Comparison of ENCODE assay signal across 21 cellular contexts in genomic region chr1:170685166-170685565, GRCh38. TPM values are rescaled to one million over a fixed set of nuclear protein-coding genes. Genes with fewer than 3 reads are reported as not detected.
DNase-seq lines count a peak whose midpoint lies in the region; ATAC-seq and TF ChIP-seq lines count a peak whose summit lies in the region.
"Had no signal": no experiment of that assay in that cellular context is flagged by ENCODE, and none has a peak within 500 bp of the region (broad histone marks: within the 10 kb centered on the region; RNA-seq: fewer than 3 reads in every experiment).

No MANE protein-coding gene starts in this region.

- peak; percentile 44 for DNase-seq in AG08396 (ENCODE audit: low spot score)
- DNase-seq in M059J (ENCODE audit: low read depth) = peak; percentile 41
- peak; percentile 53 for DNase-seq in esophagus muscularis mucosa (ENCODE audit: extremely low spot score)
- DNase-seq in psoas muscle = peak in 1 of 2 donors; percentile 54
- DNase-seq in activated T-helper 1 cell treated with anti-CD3 and anti-CD28 coated beads, Interleukin-12 subunit alpha, Interleukin-12 subunit beta, Interleukin-2, Interleukin-4 antibody, amounts not matched to agents 30 ng/mL and 10 ng/mL and 1 ng/mL, durations not matched to agents 14 hours and 24 hours and 36 hours (ENCODE audit: low spot score) = no peak
- no peak for DNase-seq in ecto neural progenitor cell (ENCODE audit: low spot score)
- DNase-seq: activated CD4-positive, alpha-beta T cell treated with anti-CD3 and anti-CD28 coated beads for 48 hours; activated naive CD4-positive, alpha-beta T cell treated with Interleukin-2 at 50 U/mL for 16 hours; Calu3; effector memory CD4-positive, alpha-beta T cell; GF-D8; H7; NCI-H146; NCI-H446; stimulated activated naive CD4-positive, alpha-beta T cell; T1000 had no signal

- no peaks in the 10 kb centered on the region for H3K36me3 ChIP-seq in esophagus muscularis mucosa
- no peaks in the 10 kb centered on the region for H3K36me3 ChIP-seq in psoas muscle (ENCODE audit: insufficient read depth in 1 of 2, low read depth in 1 of 2)
- H3K36me3 ChIP-seq: cardiac muscle cell, SJSA1 had no signal

- H3K27me3 ChIP-seq in esophagus muscularis mucosa (peaks cover 0 to 20% (median 0%) of the 10 kb centered on the region in 4 donors), psoas muscle (ENCODE audit: insufficient read depth in 3 of 3, low read length in 2 of 3) (no peaks in the 10 kb centered on the region)
- H3K27me3 ChIP-seq: SJSA1 had no signal

- H3K4me3 Mint-ChIP-seq in activated T-helper 1 cell treated with anti-CD3 and anti-CD28 coated beads, Interleukin-12 subunit alpha, Interleukin-12 subunit beta, Interleukin-2, Interleukin-4 antibody, amounts not matched to agents 30 ng/mL and 10 ng/mL and 1 ng/mL, durations not matched to agents 14 hours and 24 hours and 36 hours = no peak overlapping the region

- H3K27ac ChIP-seq in esophagus muscularis mucosa (replicated peaks in 1 of 4) (no peak overlapping the region), psoas muscle (peak overlapping the region; percentile 61)
- H3K27ac ChIP-seq: cardiac muscle cell, SJSA1 had no signal

- peaks cover 8% of the 10 kb centered on the region for H3K27me3 Mint-ChIP-seq in activated T-helper 1 cell treated with anti-CD3 and anti-CD28 coated beads, Interleukin-12 subunit alpha, Interleukin-12 subunit beta, Interleukin-2, Interleukin-4 antibody, amounts not matched to agents 30 ng/mL and 10 ng/mL and 1 ng/mL, durations not matched to agents 14 hours and 24 hours and 36 hours (ENCODE audit: insufficient read depth)

- H3K4me1 ChIP-seq in esophagus muscularis mucosa = no peaks in the 10 kb centered on the region
- H3K4me1 ChIP-seq in psoas muscle = peaks cover 54% of the 10 kb centered on the region
- H3K4me1 ChIP-seq: SJSA1 had no signal

- no peaks in the 10 kb centered on the region for H3K9me3 Mint-ChIP-seq in activated T-helper 1 cell treated with anti-CD3 and anti-CD28 coated beads, Interleukin-12 subunit alpha, Interleukin-12 subunit beta, Interleukin-2, Interleukin-4 antibody, amounts not matched to agents 30 ng/mL and 10 ng/mL and 1 ng/mL, durations not matched to agents 14 hours and 24 hours and 36 hours

- TF ChIP-seq EP300 in esophagus muscularis mucosa (IDR thresholded peaks at IDR 0.05) = no peak

- TF ChIP-seq CTCF in esophagus muscularis mucosa (IDR thresholded peaks at IDR 0.05) (no peak), psoas muscle (IDR thresholded peaks at IDR 0.05) (no peak)

- H3K4me3 ChIP-seq in esophagus muscularis mucosa (no peak overlapping the region), psoas muscle (no peak overlapping the region)
- H3K4me3 ChIP-seq: cardiac muscle cell, SJSA1 had no signal

- TF ChIP-seq POLR2A in esophagus muscularis mucosa (IDR thresholded peaks at IDR 0.05; ENCODE audit: low read depth) = no peak

- 70% methylated on average over 4 of the region's 4 CpGs for WGBS in esophagus muscularis mucosa
- 45 to 70% (median 57%) methylated on average over 4 of the region's 4 CpGs for WGBS in psoas muscle, 3 donors

- H3K4me1 Mint-ChIP-seq in activated T-helper 1 cell treated with anti-CD3 and anti-CD28 coated beads, Interleukin-12 subunit alpha, Interleukin-12 subunit beta, Interleukin-2, Interleukin-4 antibody, amounts not matched to agents 30 ng/mL and 10 ng/mL and 1 ng/mL, durations not matched to agents 14 hours and 24 hours and 36 hours (ENCODE audit: low read depth) = no peaks in the 10 kb centered on the region

- intact Hi-C loops in esophagus muscularis mucosa (cut with DNase I) (no loop called here), psoas muscle (cut with DNase I) (loop anchor here (5.0 kb wide), 2 partner anchors 47 to 82 kb away; no protein-coding TSS in a partner anchor)
- intact Hi-C loops in activated T-helper 1 cell treated with anti-CD3 and anti-CD28 coated beads, Interleukin-12 subunit alpha, Interleukin-12 subunit beta, Interleukin-2, Interleukin-4 antibody, amounts not matched to agents 30 ng/mL and 10 ng/mL and 1 ng/mL, durations not matched to agents 14 hours and 24 hours and 36 hours (cut with micrococcal nuclease) = no loop called here

- H3K9me3 ChIP-seq in esophagus muscularis mucosa (no peaks in the 10 kb centered on the region), psoas muscle (no peaks in the 10 kb centered on the region)
- H3K9me3 ChIP-seq: SJSA1 had no signal

- ATAC-seq in psoas muscle (peak; percentile 45 to 80 (median 56)), GM21723 (IDR thresholded peaks at IDR 0.05; ENCODE audit: unreplicated experiment) (no peak)
- no peak for ATAC-seq in activated CD4-positive, CD25-positive, alpha-beta regulatory T cell treated with anti-CD3 and anti-CD28 coated beads, Interleukin-2, amount 50 U/mL, for 24 hours

- H3K36me3 Mint-ChIP-seq in activated T-helper 1 cell treated with anti-CD3 and anti-CD28 coated beads, Interleukin-12 subunit alpha, Interleukin-12 subunit beta, Interleukin-2, Interleukin-4 antibody, amounts not matched to agents 30 ng/mL and 10 ng/mL and 1 ng/mL, durations not matched to agents 14 hours and 24 hours and 36 hours (ENCODE audit: low read depth) = no peaks in the 10 kb centered on the region

- H3K27ac Mint-ChIP-seq in activated T-helper 1 cell treated with anti-CD3 and anti-CD28 coated beads, Interleukin-12 subunit alpha, Interleukin-12 subunit beta, Interleukin-2, Interleukin-4 antibody, amounts not matched to agents 30 ng/mL and 10 ng/mL and 1 ng/mL, durations not matched to agents 14 hours and 24 hours and 36 hours = no peak overlapping the region
- H3K27ac Mint-ChIP-seq: progenitor cell of endocrine pancreas had no signal

RNA-seq across cellular contexts. Expression of gene PRRX1, which starts 21.2 kb away (rescaled TPM):
- 21.6 and 22.3 TPM in 2 replicates for total RNA-seq in M059J (2014; rRNA removed; shearing (Covaris generic))
- 10 to 100 TPM; 11.6 to 31.2 (median 28.4) TPM for total RNA-seq in esophagus muscularis mucosa
- total RNA-seq in psoas muscle = 100 to 1,000 TPM in 3 of 4 donors, 10 to 100 TPM in 1; 61.4 to 256 (median 116) TPM
- 10 to 100 TPM; 27.7 to 64.1 (median 53.7) TPM for polyA plus RNA-seq in psoas muscle
- total RNA-seq in activated T-helper 1 cell treated with anti-CD3 and anti-CD28 coated beads, Interleukin-12 subunit alpha, Interleukin-12 subunit beta, Interleukin-2, Interleukin-4 antibody, amounts not matched to agents 30 ng/mL and 10 ng/mL and 1 ng/mL, durations not matched to agents 14 hours and 24 hours and 36 hours = not detected in 2 replicates
- total RNA-seq: H7 had no signal

Comparison
In these comparisons a context has a peak if more than half of its experiments do, and no peak if none do; other contexts are left out.
1. DNase-seq: peak in AG08396 (single experiment), M059J (single experiment) and esophagus muscularis mucosa (single experiment); none in activated T-helper 1 cell treated with anti-CD3 and anti-CD28 coated beads, Interleukin-12 subunit alpha, Interleukin-12 subunit beta, Interleukin-2, Interleukin-4 antibody, amounts not matched to agents 30 ng/mL and 10 ng/mL and 1 ng/mL, durations not matched to agents 14 hours and 24 hours and 36 hours (single experiment) and ecto neural progenitor cell (single experiment).
2. ATAC-seq: peak in psoas muscle (4 of 4); none in activated CD4-positive, CD25-positive, alpha-beta regulatory T cell treated with anti-CD3 and anti-CD28 coated beads, Interleukin-2, amount 50 U/mL, for 24 hours (0 of 2) and GM21723 (single experiment).
3. RNA of gene PRRX1, which starts 21.2 kb away (total RNA-seq): 61.4 to 256 TPM in psoas muscle, 11.6 to 31.2 TPM in esophagus muscularis mucosa and 21.6 to 22.3 TPM in M059J; not detected in activated T-helper 1 cell treated with anti-CD3 and anti-CD28 coated beads, Interleukin-12 subunit alpha, Interleukin-12 subunit beta, Interleukin-2, Interleukin-4 antibody, amounts not matched to agents 30 ng/mL and 10 ng/mL and 1 ng/mL, durations not matched to agents 14 hours and 24 hours and 36 hours; every median in the first group is over 10 times any median in the second.
4. intact Hi-C loops: an anchor here in psoas muscle (5.0 kb wide); none called in esophagus muscularis mucosa and activated T-helper 1 cell treated with anti-CD3 and anti-CD28 coated beads, Interleukin-12 subunit alpha, Interleukin-12 subunit beta, Interleukin-2, Interleukin-4 antibody, amounts not matched to agents 30 ng/mL and 10 ng/mL and 1 ng/mL, durations not matched to agents 14 hours and 24 hours and 36 hours.